ENCODE assay signal across 1 cellular context in the genomic region with DNA sequence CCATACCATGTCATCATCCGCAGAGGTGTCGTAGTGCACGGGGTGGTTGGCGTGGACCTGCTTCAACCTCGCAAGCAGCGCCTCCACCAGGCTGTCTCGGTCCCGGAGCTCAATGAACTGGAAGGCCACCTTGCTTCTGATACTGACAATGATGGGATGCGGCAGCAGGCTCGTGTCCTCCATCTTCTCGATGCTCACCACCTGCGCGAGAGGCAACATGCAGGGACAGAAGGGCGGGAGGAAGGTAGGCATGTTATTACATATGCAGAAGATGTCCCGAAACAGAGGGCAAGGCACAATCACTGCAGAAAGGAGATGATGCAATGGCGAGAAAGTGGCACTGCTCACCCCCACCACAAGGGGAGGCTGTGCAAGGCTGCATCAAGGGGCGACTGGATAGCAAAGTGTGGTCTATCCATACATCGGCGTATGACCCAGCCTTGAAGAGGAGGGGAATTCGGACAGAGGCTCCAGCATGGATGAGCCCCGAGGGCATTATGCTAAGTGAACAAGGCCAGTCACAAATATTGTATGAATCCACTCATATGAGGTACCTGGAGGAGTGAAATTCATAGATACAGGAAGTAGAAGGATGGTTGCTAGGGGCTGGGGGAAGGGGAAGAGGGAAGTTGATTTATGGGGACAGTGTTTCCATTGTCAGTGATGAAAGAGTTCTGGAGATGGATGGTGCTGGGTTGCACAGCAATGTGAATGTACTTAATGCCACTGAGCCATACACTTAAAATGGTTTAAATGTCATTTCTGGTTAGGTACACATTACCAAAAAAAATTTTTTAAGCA.
A peak's percentile ranks its signal among the peaks of the same experiment; 100 is the strongest.
TF ChIP-seq lines count a peak whose summit lies in the region.

No MANE protein-coding gene starts in this region.

TF ChIP-seq in K562, 482 proteins besides CTCF, POLR2A, EP300 and RAD21 (continued from another document):
- TF ChIP-seq CXXC5 (CRISPR knock-in tag; IDR thresholded peaks at IDR 0.05) = peak; percentile 57
- TF ChIP-seq, protein P1, sequence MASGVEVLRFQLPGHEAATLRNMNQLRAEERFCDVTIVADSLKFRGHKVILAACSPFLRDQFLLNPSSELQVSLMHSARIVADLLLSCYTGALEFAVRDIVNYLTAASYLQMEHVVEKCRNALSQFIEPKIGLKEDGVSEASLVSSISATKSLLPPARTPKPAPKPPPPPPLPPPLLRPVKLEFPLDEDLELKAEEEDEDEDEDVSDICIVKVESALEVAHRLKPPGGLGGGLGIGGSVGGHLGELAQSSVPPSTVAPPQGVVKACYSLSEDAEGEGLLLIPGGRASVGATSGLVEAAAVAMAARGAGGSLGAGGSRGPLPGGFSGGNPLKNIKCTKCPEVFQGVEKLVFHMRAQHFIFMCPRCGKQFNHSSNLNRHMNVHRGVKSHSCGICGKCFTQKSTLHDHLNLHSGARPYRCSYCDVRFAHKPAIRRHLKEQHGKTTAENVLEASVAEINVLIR (CRISPR knock-in tag; IDR thresholded peaks at IDR 0.05) = no peak
- TF ChIP-seq ETV1 (tag; conservative IDR thresholded peaks at IDR 0.05; ENCODE audit: low read depth) = peak; percentile 71
- no peak for TF ChIP-seq ZNF232 (CRISPR knock-in tag; IDR thresholded peaks at IDR 0.05)
- peak; percentile 57 for TF ChIP-seq ZNF668 (CRISPR knock-in tag; IDR thresholded peaks at IDR 0.05)
- TF ChIP-seq RBFOX2 (IDR thresholded peaks at IDR 0.05; ENCODE audit: low read depth, low read length) = peak; percentile 62
- 0 out of 2 replicates have a peak, but pooled peaks have one; percentile 27 for TF ChIP-seq SMARCA4 (IDR thresholded peaks at IDR 0.05)
- TF ChIP-seq, protein P2, sequence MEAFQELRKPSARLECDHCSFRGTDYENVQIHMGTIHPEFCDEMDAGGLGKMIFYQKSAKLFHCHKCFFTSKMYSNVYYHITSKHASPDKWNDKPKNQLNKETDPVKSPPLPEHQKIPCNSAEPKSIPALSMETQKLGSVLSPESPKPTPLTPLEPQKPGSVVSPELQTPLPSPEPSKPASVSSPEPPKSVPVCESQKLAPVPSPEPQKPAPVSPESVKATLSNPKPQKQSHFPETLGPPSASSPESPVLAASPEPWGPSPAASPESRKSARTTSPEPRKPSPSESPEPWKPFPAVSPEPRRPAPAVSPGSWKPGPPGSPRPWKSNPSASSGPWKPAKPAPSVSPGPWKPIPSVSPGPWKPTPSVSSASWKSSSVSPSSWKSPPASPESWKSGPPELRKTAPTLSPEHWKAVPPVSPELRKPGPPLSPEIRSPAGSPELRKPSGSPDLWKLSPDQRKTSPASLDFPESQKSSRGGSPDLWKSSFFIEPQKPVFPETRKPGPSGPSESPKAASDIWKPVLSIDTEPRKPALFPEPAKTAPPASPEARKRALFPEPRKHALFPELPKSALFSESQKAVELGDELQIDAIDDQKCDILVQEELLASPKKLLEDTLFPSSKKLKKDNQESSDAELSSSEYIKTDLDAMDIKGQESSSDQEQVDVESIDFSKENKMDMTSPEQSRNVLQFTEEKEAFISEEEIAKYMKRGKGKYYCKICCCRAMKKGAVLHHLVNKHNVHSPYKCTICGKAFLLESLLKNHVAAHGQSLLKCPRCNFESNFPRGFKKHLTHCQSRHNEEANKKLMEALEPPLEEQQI (IDR thresholded peaks at IDR 0.05) = 0 out of 2 replicates have a peak, but pooled peaks have one; percentile 26
- peak; percentile 41; the same call in 1 of the 2 replicates for TF ChIP-seq POLR2G (IDR thresholded peaks at IDR 0.05; ENCODE audit: low read depth, low read length)
- peak; percentile 78; the same call in 1 of the 2 replicates for TF ChIP-seq HDAC2 (IDR thresholded peaks at IDR 0.05)
- peak; percentile 40; the same call in 1 of the 2 replicates for TF ChIP-seq RNF2 (IDR thresholded peaks at IDR 0.05)
- TF ChIP-seq, protein P3, sequence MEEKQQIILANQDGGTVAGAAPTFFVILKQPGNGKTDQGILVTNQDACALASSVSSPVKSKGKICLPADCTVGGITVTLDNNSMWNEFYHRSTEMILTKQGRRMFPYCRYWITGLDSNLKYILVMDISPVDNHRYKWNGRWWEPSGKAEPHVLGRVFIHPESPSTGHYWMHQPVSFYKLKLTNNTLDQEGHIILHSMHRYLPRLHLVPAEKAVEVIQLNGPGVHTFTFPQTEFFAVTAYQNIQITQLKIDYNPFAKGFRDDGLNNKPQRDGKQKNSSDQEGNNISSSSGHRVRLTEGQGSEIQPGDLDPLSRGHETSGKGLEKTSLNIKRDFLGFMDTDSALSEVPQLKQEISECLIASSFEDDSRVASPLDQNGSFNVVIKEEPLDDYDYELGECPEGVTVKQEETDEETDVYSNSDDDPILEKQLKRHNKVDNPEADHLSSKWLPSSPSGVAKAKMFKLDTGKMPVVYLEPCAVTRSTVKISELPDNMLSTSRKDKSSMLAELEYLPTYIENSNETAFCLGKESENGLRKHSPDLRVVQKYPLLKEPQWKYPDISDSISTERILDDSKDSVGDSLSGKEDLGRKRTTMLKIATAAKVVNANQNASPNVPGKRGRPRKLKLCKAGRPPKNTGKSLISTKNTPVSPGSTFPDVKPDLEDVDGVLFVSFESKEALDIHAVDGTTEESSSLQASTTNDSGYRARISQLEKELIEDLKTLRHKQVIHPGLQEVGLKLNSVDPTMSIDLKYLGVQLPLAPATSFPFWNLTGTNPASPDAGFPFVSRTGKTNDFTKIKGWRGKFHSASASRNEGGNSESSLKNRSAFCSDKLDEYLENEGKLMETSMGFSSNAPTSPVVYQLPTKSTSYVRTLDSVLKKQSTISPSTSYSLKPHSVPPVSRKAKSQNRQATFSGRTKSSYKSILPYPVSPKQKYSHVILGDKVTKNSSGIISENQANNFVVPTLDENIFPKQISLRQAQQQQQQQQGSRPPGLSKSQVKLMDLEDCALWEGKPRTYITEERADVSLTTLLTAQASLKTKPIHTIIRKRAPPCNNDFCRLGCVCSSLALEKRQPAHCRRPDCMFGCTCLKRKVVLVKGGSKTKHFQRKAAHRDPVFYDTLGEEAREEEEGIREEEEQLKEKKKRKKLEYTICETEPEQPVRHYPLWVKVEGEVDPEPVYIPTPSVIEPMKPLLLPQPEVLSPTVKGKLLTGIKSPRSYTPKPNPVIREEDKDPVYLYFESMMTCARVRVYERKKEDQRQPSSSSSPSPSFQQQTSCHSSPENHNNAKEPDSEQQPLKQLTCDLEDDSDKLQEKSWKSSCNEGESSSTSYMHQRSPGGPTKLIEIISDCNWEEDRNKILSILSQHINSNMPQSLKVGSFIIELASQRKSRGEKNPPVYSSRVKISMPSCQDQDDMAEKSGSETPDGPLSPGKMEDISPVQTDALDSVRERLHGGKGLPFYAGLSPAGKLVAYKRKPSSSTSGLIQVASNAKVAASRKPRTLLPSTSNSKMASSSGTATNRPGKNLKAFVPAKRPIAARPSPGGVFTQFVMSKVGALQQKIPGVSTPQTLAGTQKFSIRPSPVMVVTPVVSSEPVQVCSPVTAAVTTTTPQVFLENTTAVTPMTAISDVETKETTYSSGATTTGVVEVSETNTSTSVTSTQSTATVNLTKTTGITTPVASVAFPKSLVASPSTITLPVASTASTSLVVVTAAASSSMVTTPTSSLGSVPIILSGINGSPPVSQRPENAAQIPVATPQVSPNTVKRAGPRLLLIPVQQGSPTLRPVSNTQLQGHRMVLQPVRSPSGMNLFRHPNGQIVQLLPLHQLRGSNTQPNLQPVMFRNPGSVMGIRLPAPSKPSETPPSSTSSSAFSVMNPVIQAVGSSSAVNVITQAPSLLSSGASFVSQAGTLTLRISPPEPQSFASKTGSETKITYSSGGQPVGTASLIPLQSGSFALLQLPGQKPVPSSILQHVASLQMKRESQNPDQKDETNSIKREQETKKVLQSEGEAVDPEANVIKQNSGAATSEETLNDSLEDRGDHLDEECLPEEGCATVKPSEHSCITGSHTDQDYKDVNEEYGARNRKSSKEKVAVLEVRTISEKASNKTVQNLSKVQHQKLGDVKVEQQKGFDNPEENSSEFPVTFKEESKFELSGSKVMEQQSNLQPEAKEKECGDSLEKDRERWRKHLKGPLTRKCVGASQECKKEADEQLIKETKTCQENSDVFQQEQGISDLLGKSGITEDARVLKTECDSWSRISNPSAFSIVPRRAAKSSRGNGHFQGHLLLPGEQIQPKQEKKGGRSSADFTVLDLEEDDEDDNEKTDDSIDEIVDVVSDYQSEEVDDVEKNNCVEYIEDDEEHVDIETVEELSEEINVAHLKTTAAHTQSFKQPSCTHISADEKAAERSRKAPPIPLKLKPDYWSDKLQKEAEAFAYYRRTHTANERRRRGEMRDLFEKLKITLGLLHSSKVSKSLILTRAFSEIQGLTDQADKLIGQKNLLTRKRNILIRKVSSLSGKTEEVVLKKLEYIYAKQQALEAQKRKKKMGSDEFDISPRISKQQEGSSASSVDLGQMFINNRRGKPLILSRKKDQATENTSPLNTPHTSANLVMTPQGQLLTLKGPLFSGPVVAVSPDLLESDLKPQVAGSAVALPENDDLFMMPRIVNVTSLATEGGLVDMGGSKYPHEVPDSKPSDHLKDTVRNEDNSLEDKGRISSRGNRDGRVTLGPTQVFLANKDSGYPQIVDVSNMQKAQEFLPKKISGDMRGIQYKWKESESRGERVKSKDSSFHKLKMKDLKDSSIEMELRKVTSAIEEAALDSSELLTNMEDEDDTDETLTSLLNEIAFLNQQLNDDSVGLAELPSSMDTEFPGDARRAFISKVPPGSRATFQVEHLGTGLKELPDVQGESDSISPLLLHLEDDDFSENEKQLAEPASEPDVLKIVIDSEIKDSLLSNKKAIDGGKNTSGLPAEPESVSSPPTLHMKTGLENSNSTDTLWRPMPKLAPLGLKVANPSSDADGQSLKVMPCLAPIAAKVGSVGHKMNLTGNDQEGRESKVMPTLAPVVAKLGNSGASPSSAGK (IDR thresholded peaks at IDR 0.05) = peak; percentile 86
- peak; percentile 73 for TF ChIP-seq RFX1 (IDR thresholded peaks at IDR 0.05)
- no peak for TF ChIP-seq PRMT5 (CRISPR knock-in tag; IDR thresholded peaks at IDR 0.05)
- TF ChIP-seq, protein P4, sequence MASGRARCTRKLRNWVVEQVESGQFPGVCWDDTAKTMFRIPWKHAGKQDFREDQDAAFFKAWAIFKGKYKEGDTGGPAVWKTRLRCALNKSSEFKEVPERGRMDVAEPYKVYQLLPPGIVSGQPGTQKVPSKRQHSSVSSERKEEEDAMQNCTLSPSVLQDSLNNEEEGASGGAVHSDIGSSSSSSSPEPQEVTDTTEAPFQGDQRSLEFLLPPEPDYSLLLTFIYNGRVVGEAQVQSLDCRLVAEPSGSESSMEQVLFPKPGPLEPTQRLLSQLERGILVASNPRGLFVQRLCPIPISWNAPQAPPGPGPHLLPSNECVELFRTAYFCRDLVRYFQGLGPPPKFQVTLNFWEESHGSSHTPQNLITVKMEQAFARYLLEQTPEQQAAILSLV (tag; IDR thresholded peaks at IDR 0.05) = peak; percentile 97
- TF ChIP-seq, protein P5, sequence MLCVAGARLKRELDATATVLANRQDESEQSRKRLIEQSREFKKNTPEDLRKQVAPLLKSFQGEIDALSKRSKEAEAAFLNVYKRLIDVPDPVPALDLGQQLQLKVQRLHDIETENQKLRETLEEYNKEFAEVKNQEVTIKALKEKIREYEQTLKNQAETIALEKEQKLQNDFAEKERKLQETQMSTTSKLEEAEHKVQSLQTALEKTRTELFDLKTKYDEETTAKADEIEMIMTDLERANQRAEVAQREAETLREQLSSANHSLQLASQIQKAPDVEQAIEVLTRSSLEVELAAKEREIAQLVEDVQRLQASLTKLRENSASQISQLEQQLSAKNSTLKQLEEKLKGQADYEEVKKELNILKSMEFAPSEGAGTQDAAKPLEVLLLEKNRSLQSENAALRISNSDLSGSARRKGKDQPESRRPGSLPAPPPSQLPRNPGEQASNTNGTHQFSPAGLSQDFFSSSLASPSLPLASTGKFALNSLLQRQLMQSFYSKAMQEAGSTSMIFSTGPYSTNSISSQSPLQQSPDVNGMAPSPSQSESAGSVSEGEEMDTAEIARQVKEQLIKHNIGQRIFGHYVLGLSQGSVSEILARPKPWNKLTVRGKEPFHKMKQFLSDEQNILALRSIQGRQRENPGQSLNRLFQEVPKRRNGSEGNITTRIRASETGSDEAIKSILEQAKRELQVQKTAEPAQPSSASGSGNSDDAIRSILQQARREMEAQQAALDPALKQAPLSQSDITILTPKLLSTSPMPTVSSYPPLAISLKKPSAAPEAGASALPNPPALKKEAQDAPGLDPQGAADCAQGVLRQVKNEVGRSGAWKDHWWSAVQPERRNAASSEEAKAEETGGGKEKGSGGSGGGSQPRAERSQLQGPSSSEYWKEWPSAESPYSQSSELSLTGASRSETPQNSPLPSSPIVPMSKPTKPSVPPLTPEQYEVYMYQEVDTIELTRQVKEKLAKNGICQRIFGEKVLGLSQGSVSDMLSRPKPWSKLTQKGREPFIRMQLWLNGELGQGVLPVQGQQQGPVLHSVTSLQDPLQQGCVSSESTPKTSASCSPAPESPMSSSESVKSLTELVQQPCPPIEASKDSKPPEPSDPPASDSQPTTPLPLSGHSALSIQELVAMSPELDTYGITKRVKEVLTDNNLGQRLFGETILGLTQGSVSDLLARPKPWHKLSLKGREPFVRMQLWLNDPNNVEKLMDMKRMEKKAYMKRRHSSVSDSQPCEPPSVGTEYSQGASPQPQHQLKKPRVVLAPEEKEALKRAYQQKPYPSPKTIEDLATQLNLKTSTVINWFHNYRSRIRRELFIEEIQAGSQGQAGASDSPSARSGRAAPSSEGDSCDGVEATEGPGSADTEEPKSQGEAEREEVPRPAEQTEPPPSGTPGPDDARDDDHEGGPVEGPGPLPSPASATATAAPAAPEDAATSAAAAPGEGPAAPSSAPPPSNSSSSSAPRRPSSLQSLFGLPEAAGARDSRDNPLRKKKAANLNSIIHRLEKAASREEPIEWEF (CRISPR knock-in tag; IDR thresholded peaks at IDR 0.05) = no peak
- peak; percentile 68; the same call in 1 of the 2 replicates for TF ChIP-seq ZNF175 (CRISPR knock-in tag; IDR thresholded peaks at IDR 0.05; ENCODE audit: low read depth)
